32 cellular contexts compared by ENCODE assay signal in the genomic region with DNA sequence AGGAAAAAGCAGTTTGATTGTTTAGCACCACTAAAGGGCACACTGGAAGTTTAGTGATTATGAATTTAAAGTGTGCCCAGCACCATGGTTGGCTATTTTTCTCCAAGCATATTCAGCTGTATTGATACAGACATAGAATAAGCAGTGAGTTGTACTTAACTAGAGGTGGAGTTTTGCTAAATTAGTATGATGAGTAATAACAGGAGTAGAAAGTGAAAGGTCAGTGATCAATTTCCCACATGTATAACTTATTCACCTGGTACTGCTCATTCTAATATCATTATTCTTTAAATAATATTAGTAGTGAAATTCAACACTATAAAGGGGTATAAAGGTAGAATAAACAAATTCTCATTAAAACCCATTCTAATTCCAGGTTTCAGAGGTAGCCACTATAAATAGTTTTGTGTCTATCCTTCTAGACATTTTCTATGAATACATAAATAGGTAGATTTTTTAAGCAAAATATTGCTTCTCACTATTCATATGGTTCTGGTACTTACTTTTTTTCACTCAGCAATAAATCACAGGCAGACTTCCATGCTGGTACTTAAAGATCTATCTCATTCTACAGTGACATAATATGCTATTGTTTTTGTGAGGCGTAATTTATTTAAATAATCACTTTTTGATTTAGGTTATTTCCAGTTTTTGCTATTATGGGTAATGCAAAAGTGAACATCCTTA.
DNase-seq lines count a peak whose midpoint lies in the region; ATAC-seq and TF ChIP-seq lines count a peak whose summit lies in the region.
"Had no signal": no experiment of that assay in that cellular context is flagged by ENCODE, and none has a peak within 500 bp of the region (broad histone marks: within the 10 kb centered on the region; RNA-seq: fewer than 3 reads in every experiment).

No MANE protein-coding gene starts in this region.

- no peak for DNase-seq in stimulated activated CD4-positive, alpha-beta T cell treated with anti-CD3 and anti-CD28 coated beads, Interleukin-4, amount 100 ng/mL, for 4 hours
- no peak for DNase-seq in MM.1S
- no peak for DNase-seq in stimulated activated CD4-positive, alpha-beta T cell treated with anti-CD3 and anti-CD28 coated beads, Interleukin-1b, Interleukin-23, amount 100 ng/mL, for 48 hours
- DNase-seq: activated CD4-positive, alpha-beta T cell treated with anti-CD3 and anti-CD28 coated beads, Interleukin-2, amount 50 U/mL, for 48 hours; activated naive CD8-positive, alpha-beta T cell treated with anti-CD3 and anti-CD28 coated beads, Interleukin-2, amount 50 U/mL, for 24 hours; activated T-cell treated with anti-CD3 and anti-CD28 coated beads, Interleukin-2, amount 50 U/mL, for 72 hours; AML-193; CD8-positive, alpha-beta T cell; GOT3; HFFc6; MV-4-11; NCI-H1436 treated with DMSO at 0.1 percent for 48 hours; NCI-H2081 treated with DMSO at 0.1 percent for 48 hours; NCI-H345; NCI-H748 treated with DMSO at 0.1 percent for 48 hours; occipital lobe; Peyer's patch; right lobe of liver; SHP77 treated with DMSO at 0.1 percent for 48 hours; stimulated activated CD4-positive, alpha-beta T cell treated with anti-CD3 and anti-CD28 coated beads, Interleukin-2, amount 100 ng/mL, for 48 hours; T-helper 2 cell had no signal

- no peaks in the 10 kb centered on the region for H3K9me2 ChIP-seq in MM.1S (replicated peaks; ENCODE audit: insufficient read depth, low read length)

- no peak overlapping the region for H3K4me3 ChIP-seq in MM.1S (ENCODE audit: low read length)
- H3K4me3 ChIP-seq: Peyer's patch, prostate gland, right lobe of liver, tibial nerve had no signal

- H3K4me1 ChIP-seq in MM.1S (ENCODE audit: low read length): no peaks in the 10 kb centered on the region
- H3K4me1 ChIP-seq: Peyer's patch, prostate gland, right lobe of liver, tibial nerve had no signal

- no peaks in the 10 kb centered on the region for H3K79me2 ChIP-seq in MM.1S (ENCODE audit: low read length)

- no peak overlapping the region for H3K9ac ChIP-seq in MM.1S (ENCODE audit: low read length)

- TF ChIP-seq CTCF in MM.1S (IDR thresholded peaks at IDR 0.05; ENCODE audit: low read length): no peak

- H3K9me3 ChIP-seq in MM.1S (replicated peaks; ENCODE audit: insufficient read depth, low read length): no peaks in the 10 kb centered on the region
- H3K9me3 ChIP-seq: Peyer's patch, prostate gland, right lobe of liver had no signal

- no peak overlapping the region for H3K4me2 ChIP-seq in MM.1S (ENCODE audit: low read depth, low read length)

- H4K20me1 ChIP-seq in MM.1S (ENCODE audit: insufficient read depth, low read length): no peaks in the 10 kb centered on the region

- H3K36me3 ChIP-seq in MM.1S (replicated peaks; ENCODE audit: insufficient read depth, low read length): no peaks in the 10 kb centered on the region
- H3K36me3 ChIP-seq: Peyer's patch, prostate gland, right lobe of liver, tibial nerve had no signal

- ATAC-seq in GM18508 (IDR thresholded peaks at IDR 0.05; ENCODE audit: insufficient read depth, unreplicated experiment) (peak; percentile 70), GM19463 (IDR thresholded peaks at IDR 0.05; ENCODE audit: unreplicated experiment) (peak; percentile 94), HG02870 (IDR thresholded peaks at IDR 0.05; ENCODE audit: unreplicated experiment) (peak; percentile 79), HG03460 (IDR thresholded peaks at IDR 0.05; ENCODE audit: unreplicated experiment) (peak; percentile 54), HG02571 (IDR thresholded peaks at IDR 0.05; ENCODE audit: unreplicated experiment) (no peak)
- ATAC-seq: activated CD4-positive, CD25-positive, alpha-beta regulatory T cell treated with anti-CD3 and anti-CD28 coated beads, Interleukin-2, amount 50 U/mL, for 24 hours; activated naive CD8-positive, alpha-beta T cell treated with anti-CD3 and anti-CD28 coated beads, Interleukin-2, amount 50 U/mL, for 24 hours; activated T-cell treated with anti-CD3 and anti-CD28 coated beads, Interleukin-2, amount 50 U/mL, for 72 hours; CD8-positive, alpha-beta T cell; HepG2; left lobe of liver; natural killer cell treated with Interleukin-12 subunit alpha and Interleukin-12 subunit beta and Interleukin-15 and Interleukin-18, amount 100 ng/mL, for 72 hours; right lobe of liver had no signal

- H2AFZ ChIP-seq in MM.1S (ENCODE audit: low read length): no peak overlapping the region

- no peaks in the 10 kb centered on the region for H3F3A ChIP-seq in MM.1S (ENCODE audit: insufficient read depth, low read length)

- no peak overlapping the region for H3K27ac ChIP-seq in MM.1S (ENCODE audit: low read length)
- H3K27ac ChIP-seq: Peyer's patch, prostate gland, right lobe of liver, tibial nerve had no signal

- no peaks in the 10 kb centered on the region for H3K27me3 ChIP-seq in MM.1S (replicated peaks; ENCODE audit: insufficient read depth, low read length)
- H3K27me3 ChIP-seq: Peyer's patch, right lobe of liver, tibial nerve had no signal
